In the genomic region with DNA sequence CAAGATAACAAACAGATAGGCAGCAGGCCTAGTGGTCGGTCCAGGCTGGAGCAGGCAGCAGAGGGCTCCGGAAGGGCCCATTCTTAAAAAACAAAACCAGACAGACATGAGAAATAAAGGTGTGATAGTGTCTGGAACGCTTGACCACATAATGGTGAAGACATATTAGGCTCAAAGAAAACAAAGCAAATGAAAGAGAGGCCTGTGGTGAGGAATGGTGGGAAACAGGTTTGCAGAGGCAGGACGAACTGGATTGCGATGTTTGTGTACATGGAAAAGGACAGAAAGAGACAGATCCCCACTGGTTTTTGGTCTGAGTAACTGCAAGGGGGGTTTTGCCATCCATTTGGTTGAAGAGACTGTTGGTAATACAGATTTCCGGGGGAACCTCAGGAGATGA, we compare ENCODE assay signal across 2 cellular contexts.
TF ChIP-seq lines count a peak whose summit lies in the region.

No MANE protein-coding gene starts in this region.

TF ChIP-seq in A549, 52 proteins besides CTCF, POLR2A, EP300 and RAD21 (continued from another document):
- TF ChIP-seq TFCP2L1 (CRISPR knock-in tag; IDR thresholded peaks at IDR 0.05) (no peak), ZNF302 (CRISPR knock-in tag; IDR thresholded peaks at IDR 0.05) (no peak), NFE2L2 (conservative IDR thresholded peaks at IDR 0.05; ENCODE audit: low read length) (no peak)
- TF ChIP-seq, protein P1, sequence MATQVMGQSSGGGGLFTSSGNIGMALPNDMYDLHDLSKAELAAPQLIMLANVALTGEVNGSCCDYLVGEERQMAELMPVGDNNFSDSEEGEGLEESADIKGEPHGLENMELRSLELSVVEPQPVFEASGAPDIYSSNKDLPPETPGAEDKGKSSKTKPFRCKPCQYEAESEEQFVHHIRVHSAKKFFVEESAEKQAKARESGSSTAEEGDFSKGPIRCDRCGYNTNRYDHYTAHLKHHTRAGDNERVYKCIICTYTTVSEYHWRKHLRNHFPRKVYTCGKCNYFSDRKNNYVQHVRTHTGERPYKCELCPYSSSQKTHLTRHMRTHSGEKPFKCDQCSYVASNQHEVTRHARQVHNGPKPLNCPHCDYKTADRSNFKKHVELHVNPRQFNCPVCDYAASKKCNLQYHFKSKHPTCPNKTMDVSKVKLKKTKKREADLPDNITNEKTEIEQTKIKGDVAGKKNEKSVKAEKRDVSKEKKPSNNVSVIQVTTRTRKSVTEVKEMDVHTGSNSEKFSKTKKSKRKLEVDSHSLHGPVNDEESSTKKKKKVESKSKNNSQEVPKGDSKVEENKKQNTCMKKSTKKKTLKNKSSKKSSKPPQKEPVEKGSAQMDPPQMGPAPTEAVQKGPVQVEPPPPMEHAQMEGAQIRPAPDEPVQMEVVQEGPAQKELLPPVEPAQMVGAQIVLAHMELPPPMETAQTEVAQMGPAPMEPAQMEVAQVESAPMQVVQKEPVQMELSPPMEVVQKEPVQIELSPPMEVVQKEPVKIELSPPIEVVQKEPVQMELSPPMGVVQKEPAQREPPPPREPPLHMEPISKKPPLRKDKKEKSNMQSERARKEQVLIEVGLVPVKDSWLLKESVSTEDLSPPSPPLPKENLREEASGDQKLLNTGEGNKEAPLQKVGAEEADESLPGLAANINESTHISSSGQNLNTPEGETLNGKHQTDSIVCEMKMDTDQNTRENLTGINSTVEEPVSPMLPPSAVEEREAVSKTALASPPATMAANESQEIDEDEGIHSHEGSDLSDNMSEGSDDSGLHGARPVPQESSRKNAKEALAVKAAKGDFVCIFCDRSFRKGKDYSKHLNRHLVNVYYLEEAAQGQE (IDR thresholded peaks at IDR 0.05) = no peak

TF ChIP-seq in WTC11, 78 proteins besides CTCF, POLR2A, EP300 and RAD21:
- TF ChIP-seq, protein P2, sequence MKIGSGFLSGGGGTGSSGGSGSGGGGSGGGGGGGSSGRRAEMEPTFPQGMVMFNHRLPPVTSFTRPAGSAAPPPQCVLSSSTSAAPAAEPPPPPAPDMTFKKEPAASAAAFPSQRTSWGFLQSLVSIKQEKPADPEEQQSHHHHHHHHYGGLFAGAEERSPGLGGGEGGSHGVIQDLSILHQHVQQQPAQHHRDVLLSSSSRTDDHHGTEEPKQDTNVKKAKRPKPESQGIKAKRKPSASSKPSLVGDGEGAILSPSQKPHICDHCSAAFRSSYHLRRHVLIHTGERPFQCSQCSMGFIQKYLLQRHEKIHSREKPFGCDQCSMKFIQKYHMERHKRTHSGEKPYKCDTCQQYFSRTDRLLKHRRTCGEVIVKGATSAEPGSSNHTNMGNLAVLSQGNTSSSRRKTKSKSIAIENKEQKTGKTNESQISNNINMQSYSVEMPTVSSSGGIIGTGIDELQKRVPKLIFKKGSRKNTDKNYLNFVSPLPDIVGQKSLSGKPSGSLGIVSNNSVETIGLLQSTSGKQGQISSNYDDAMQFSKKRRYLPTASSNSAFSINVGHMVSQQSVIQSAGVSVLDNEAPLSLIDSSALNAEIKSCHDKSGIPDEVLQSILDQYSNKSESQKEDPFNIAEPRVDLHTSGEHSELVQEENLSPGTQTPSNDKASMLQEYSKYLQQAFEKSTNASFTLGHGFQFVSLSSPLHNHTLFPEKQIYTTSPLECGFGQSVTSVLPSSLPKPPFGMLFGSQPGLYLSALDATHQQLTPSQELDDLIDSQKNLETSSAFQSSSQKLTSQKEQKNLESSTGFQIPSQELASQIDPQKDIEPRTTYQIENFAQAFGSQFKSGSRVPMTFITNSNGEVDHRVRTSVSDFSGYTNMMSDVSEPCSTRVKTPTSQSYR (CRISPR knock-in tag; IDR thresholded peaks at IDR 0.05) = no peak
- TF ChIP-seq GRHL2 (CRISPR knock-in tag; IDR thresholded peaks at IDR 0.05; ENCODE audit: insufficient replicate concordance, severe bottlenecking) (no peak), FOXJ3 (CRISPR knock-in tag; IDR thresholded peaks at IDR 0.05; ENCODE audit: borderline replicate concordance) (no peak)
TF ChIP-seq in WTC11: peak in this region for 0.
